ENCODE assay signal across 15 cellular contexts in genomic region chr14:95725685-95726336, GRCh38. TPM values are rescaled to one million over a fixed set of nuclear protein-coding genes. Genes with fewer than 3 reads are reported as not detected.
DNase-seq lines count a peak whose midpoint lies in the region; ATAC-seq, FAIRE-seq and TF ChIP-seq lines count a peak whose summit lies in the region.
"Had no signal": no experiment of that assay in that cellular context is flagged by ENCODE, and none has a peak within 500 bp of the region (broad histone marks: within the 10 kb centered on the region; RNA-seq: fewer than 3 reads in every experiment).

No MANE protein-coding gene starts in this region.

- no peak overlapping the region for H3K4me3 ChIP-seq in esophagus muscularis mucosa
- no peak overlapping the region for H3K4me3 ChIP-seq in colonic mucosa
- H3K4me3 ChIP-seq: body of pancreas had no signal

- DNase-seq in esophagus muscularis mucosa (ENCODE audit: extremely low spot score) (peak; percentile 74), colonic mucosa (no peak), LoVo (ENCODE audit: low spot score) (no peak), NCI-H187 (lab: John Stamatoyannopoulos, UW) (no peak), frontal cortex (ENCODE audit: low spot score in 2 of 2) (no peak)
- DNase-seq: activated CD8-positive, alpha-beta memory T cell treated with anti-CD3 and anti-CD28 coated beads, Interleukin-2, amount 50 U/mL, for 48 hours; body of pancreas; Karpas-422; NK-92 treated with Interleukin-12 subunit alpha and Interleukin-12 subunit beta, amount 100 ng/mL, for 24 hours had no signal

- TF ChIP-seq EP300 in esophagus muscularis mucosa (IDR thresholded peaks at IDR 0.05): no peak

- no peak for TF ChIP-seq CTCF in esophagus muscularis mucosa (IDR thresholded peaks at IDR 0.05)
- TF ChIP-seq CTCF in colonic mucosa (IDR thresholded peaks at IDR 0.05): no peak

- H3K4me1 ChIP-seq in esophagus muscularis mucosa: no peaks in the 10 kb centered on the region
- H3K4me1 ChIP-seq in colonic mucosa: no peaks in the 10 kb centered on the region

- peaks cover 0 to 22% (median 0%) of the 10 kb centered on the region in 4 donors for H3K27me3 ChIP-seq in esophagus muscularis mucosa
- H3K27me3 ChIP-seq in colonic mucosa: no peaks in the 10 kb centered on the region
- H3K27me3 ChIP-seq: body of pancreas had no signal

- WGBS in esophagus muscularis mucosa: 86% methylated on average over 4 of the region's 5 CpGs

- intact Hi-C loops in esophagus muscularis mucosa (cut with DNase I): no loop called here
- intact Hi-C loops in colonic mucosa (cut with DNase I): no loop called here

- H3K9me3 ChIP-seq in esophagus muscularis mucosa (peaks cover 0 to 33% (median 23%) of the 10 kb centered on the region in 4 donors), colonic mucosa (no peaks in the 10 kb centered on the region)

- peak; percentile 78 for ATAC-seq in GM18861 (IDR thresholded peaks at IDR 0.05; ENCODE audit: unreplicated experiment)
- ATAC-seq in GM21423 (IDR thresholded peaks at IDR 0.05; ENCODE audit: unreplicated experiment): peak; percentile 78
- ATAC-seq in HG03060 (IDR thresholded peaks at IDR 0.05; ENCODE audit: low read depth, unreplicated experiment): peak; percentile 53
- ATAC-seq: body of pancreas had no signal

- H3K36me3 ChIP-seq in esophagus muscularis mucosa (no peaks in the 10 kb centered on the region), colonic mucosa (no peaks in the 10 kb centered on the region)

- no peak overlapping the region for H3K9ac ChIP-seq in colonic mucosa (ENCODE audit: low read depth in 2 of 2, low read length in 2 of 2)

- TF ChIP-seq POLR2A in esophagus muscularis mucosa (IDR thresholded peaks at IDR 0.05; ENCODE audit: low read depth): no peak

- H3K27ac ChIP-seq in esophagus muscularis mucosa (replicated peaks in 1 of 4) (no peak overlapping the region), colonic mucosa (no peak overlapping the region)
- H3K27ac ChIP-seq: body of pancreas had no signal

- FAIRE-seq in frontal cortex (lab: Jason Lieb, UNC): no peak
- FAIRE-seq: endothelial cell of umbilical vein had no signal

RNA-seq across cellular contexts. Expression of gene TCL1A, which starts 11.9 kb away (rescaled TPM):
- total RNA-seq in esophagus muscularis mucosa (under 1 TPM in 1 of 4 donors, not detected in 3; 0.99 TPM), colonic mucosa (under 1 TPM in 1 of 2 donors, not detected in 1; 0.57 TPM), frontal cortex (not detected)
- total RNA-seq: body of pancreas; endothelial cell of umbilical vein; T-helper 2 cell treated with Interferon-gamma antibody and Interleukin-4, amounts not matched to agents 100 ng/mL and 5 ng/mL, for 36 hours had no signal

RNA-seq across cellular contexts. Expression of gene TCL1B, which starts 39.6 kb away (rescaled TPM):
- not detected for total RNA-seq in esophagus muscularis mucosa
- not detected for total RNA-seq in colonic mucosa
- total RNA-seq in frontal cortex: not detected
- total RNA-seq: body of pancreas; endothelial cell of umbilical vein; natural killer cell treated with Interleukin-12 subunit alpha and Interleukin-12 subunit beta and Interleukin-15 and Interleukin-18, amount 100 ng/mL, for 72 hours; T-helper 2 cell treated with Interferon-gamma antibody and Interleukin-4, amounts not matched to agents 100 ng/mL and 5 ng/mL, for 36 hours had no signal
